Comparison of ENCODE assay signal across 12 cellular contexts in the genomic region with DNA sequence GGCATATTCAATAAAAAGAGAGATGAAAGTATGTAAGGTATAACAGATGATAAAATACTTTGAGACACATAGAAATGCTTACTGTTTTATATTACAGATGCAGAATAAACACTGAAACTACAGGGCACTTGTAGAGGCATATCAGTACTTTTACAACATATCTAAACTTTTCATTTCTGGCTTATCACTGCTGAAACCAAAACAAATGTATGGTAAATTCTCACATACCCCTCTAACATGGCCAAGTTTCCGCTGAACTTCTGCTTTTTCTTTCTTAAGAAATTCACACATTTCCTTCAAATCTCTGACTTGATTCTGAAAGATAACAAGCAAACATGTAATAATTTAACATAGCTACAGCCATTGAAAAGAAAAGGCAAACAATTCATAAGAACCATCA. TPM values are rescaled to one million over a fixed set of nuclear protein-coding genes. Genes with fewer than 3 reads are reported as not detected.
DNase-seq lines count a peak whose midpoint lies in the region; ATAC-seq and FAIRE-seq lines count a peak whose summit lies in the region.
"Had no signal": no experiment of that assay in that cellular context is flagged by ENCODE, and none has a peak within 500 bp of the region (broad histone marks: within the 10 kb centered on the region; RNA-seq: fewer than 3 reads in every experiment).

No MANE protein-coding gene starts in this region.

- H3K27ac Mint-ChIP-seq in activated T-cell treated with anti-CD3 and anti-CD28 coated beads, Interleukin-2, amount 50 U/mL, for 24 hours, result peak overlapping the region; percentile 7
- H3K27ac Mint-ChIP-seq: neural progenitor cell had no signal

- H3K36me3 ChIP-seq in HAP-1 (replicated peaks), result peaks cover 8% of the 10 kb centered on the region
- H3K36me3 ChIP-seq: neural progenitor cell had no signal

- no peaks in the 10 kb centered on the region for H3K27me3 ChIP-seq in HAP-1 (ENCODE audit: low read depth)
- H3K27me3 ChIP-seq: neural progenitor cell had no signal

- no peak for ATAC-seq in activated T-cell treated with anti-CD3 and anti-CD28 coated beads, Interleukin-2, amount 50 U/mL, for 4 hours
- ATAC-seq in HG02623 (IDR thresholded peaks at IDR 0.05; ENCODE audit: unreplicated experiment), result peak; percentile 72
- ATAC-seq in HG03432 (IDR thresholded peaks at IDR 0.05; ENCODE audit: unreplicated experiment), result peak; percentile 75

- no peak overlapping the region for H3K4me3 Mint-ChIP-seq in activated T-cell treated with anti-CD3 and anti-CD28 coated beads, Interleukin-2, amount 50 U/mL, for 24 hours
- no peak overlapping the region for H3K4me3 Mint-ChIP-seq in activated T-cell treated with anti-CD3 and anti-CD28 coated beads, Interleukin-2, amount 50 U/mL, for 4 hours
- H3K4me3 Mint-ChIP-seq: neural progenitor cell had no signal

- H3K4me1 Mint-ChIP-seq in activated T-cell treated with anti-CD3 and anti-CD28 coated beads, Interleukin-2, amount 50 U/mL, for 24 hours (ENCODE audit: low read depth), result peaks cover 14% of the 10 kb centered on the region
- H3K4me1 Mint-ChIP-seq in activated T-cell treated with anti-CD3 and anti-CD28 coated beads, Interleukin-2, amount 50 U/mL, for 4 hours (ENCODE audit: low read depth), result peaks cover 9% of the 10 kb centered on the region
- H3K4me1 Mint-ChIP-seq: neural progenitor cell had no signal

- in situ Hi-C loops in HAP-1 (cut with MboI; ENCODE audit: low sequenced_read_pairs), result no loop called here

- no peak for DNase-seq in activated T-cell treated with anti-CD3 and anti-CD28 coated beads, Interleukin-2, amount 50 U/mL, for 24 hours
- DNase-seq in activated T-cell treated with anti-CD3 and anti-CD28 coated beads, Interleukin-2, amount 50 U/mL, for 4 hours, result no peak
- DNase-seq in HAP-1 (ENCODE audit: low spot score in 2 of 2), result no peak
- DNase-seq in nucleus accumbens (lab: John Stamatoyannopoulos, UW), result no peak
- no peak for DNase-seq in RCC 7860 (ENCODE audit: low spot score)
- DNase-seq in GOT3 (lab: John Stamatoyannopoulos, UW), result no peak
- DNase-seq: cerebellar nuclear complex, DMS153, Right ventricle myocardium superior had no signal

- peaks cover 76% of the 10 kb centered on the region for H3K36me3 Mint-ChIP-seq in activated T-cell treated with anti-CD3 and anti-CD28 coated beads, Interleukin-2, amount 50 U/mL, for 24 hours (ENCODE audit: low read depth)
- H3K36me3 Mint-ChIP-seq in activated T-cell treated with anti-CD3 and anti-CD28 coated beads, Interleukin-2, amount 50 U/mL, for 4 hours (ENCODE audit: insufficient read depth), result peaks cover 34% of the 10 kb centered on the region

- no peaks in the 10 kb centered on the region for H3K9me3 Mint-ChIP-seq in activated T-cell treated with anti-CD3 and anti-CD28 coated beads, Interleukin-2, amount 50 U/mL, for 24 hours
- H3K9me3 Mint-ChIP-seq in activated T-cell treated with anti-CD3 and anti-CD28 coated beads, Interleukin-2, amount 50 U/mL, for 4 hours, result no peaks in the 10 kb centered on the region
- H3K9me3 Mint-ChIP-seq: neural progenitor cell had no signal

- H3K9me3 ChIP-seq in HAP-1, result no peaks in the 10 kb centered on the region; the same call in 1 of the 2 replicates

- no peak for FAIRE-seq in RCC 7860 (lab: Jason Lieb, UNC)

- no peak overlapping the region for H3K4me3 ChIP-seq in HAP-1
- H3K4me3 ChIP-seq: neural progenitor cell had no signal

- no peaks in the 10 kb centered on the region for H3K27me3 Mint-ChIP-seq in activated T-cell treated with anti-CD3 and anti-CD28 coated beads, Interleukin-2, amount 50 U/mL, for 24 hours
- H3K27me3 Mint-ChIP-seq in activated T-cell treated with anti-CD3 and anti-CD28 coated beads, Interleukin-2, amount 50 U/mL, for 4 hours (ENCODE audit: low read depth), result no peaks in the 10 kb centered on the region

- H3K4me1 ChIP-seq in HAP-1, result no peaks in the 10 kb centered on the region
- H3K4me1 ChIP-seq: neural progenitor cell had no signal

RNA-seq across cellular contexts. Expression of a gene that starts 33.3 kb away (rescaled TPM):
- total RNA-seq in activated T-cell treated with anti-CD3 and anti-CD28 coated beads, Interleukin-2, amount 50 U/mL, for 4 hours, result not detected

Comparison
In these comparisons a context has a peak if more than half of its experiments do, and no peak if none do; other contexts are left out.
1. ATAC-seq: peak in HG02623 (single experiment) and HG03432 (single experiment); none in activated T-cell treated with anti-CD3 and anti-CD28 coated beads, Interleukin-2, amount 50 U/mL, for 4 hours (0 of 2).